15 cellular contexts compared by ENCODE assay signal in genomic region chr17:74288785-74289184, GRCh38. TPM values are rescaled to one million over a fixed set of nuclear protein-coding genes. Genes with fewer than 3 reads are reported as not detected.
A peak's percentile ranks its signal among the peaks of the same experiment; 100 is the strongest.
DNase-seq lines count a peak whose midpoint lies in the region; ATAC-seq and TF ChIP-seq lines count a peak whose summit lies in the region.
"Had no signal": no experiment of that assay in that cellular context is flagged by ENCODE, and none has a peak within 500 bp of the region (broad histone marks: within the 10 kb centered on the region; RNA-seq: fewer than 3 reads in every experiment).

No MANE protein-coding gene starts in this region.

- DNase-seq in activated CD4-positive, alpha-beta T cell treated with anti-CD3 and anti-CD28 coated beads, Interleukin-2, amount 10 ng/mL, durations not matched to agents 24 days and 14 days = peak; percentile 65
- DNase-seq in activated CD4-positive, alpha-beta T cell treated with anti-CD3 and anti-CD28 coated beads for 1 hour = no peak
- DNase-seq in Panc1 (ENCODE audit: low read depth, low spot score) = no peak
- no peak for DNase-seq in NCI-H187 treated with DMSO at 0.1 percent for 48 hours (lab: John Stamatoyannopoulos, UW)
- DNase-seq in hippocampal formation (lab: John Stamatoyannopoulos, UW) = no peak
- DNase-seq: adrenal gland, DND-41, heart right ventricle had no signal

- no peak overlapping the region for H3K4me3 Mint-ChIP-seq in activated CD4-positive, alpha-beta T cell treated with anti-CD3 and anti-CD28 coated beads, Interleukin-2, amount 10 ng/mL, durations not matched to agents 24 days and 14 days

- H3K27ac ChIP-seq in Panc1 (ENCODE audit: low read length) = no peak overlapping the region

- intact Hi-C loops in activated CD4-positive, alpha-beta T cell treated with anti-CD3 and anti-CD28 coated beads, Interleukin-2, amount 10 ng/mL, durations not matched to agents 24 days and 14 days (cut with micrococcal nuclease) = loop anchor here (10.0 kb wide), 2 partner anchors 226 to 456 kb away; partner anchors contain the start of gene NHERF1
- intact Hi-C loops in Panc1 (cut with micrococcal nuclease; ENCODE audit: unreplicated experiment) = no loop called here

- no peaks in the 10 kb centered on the region for H3K27me3 Mint-ChIP-seq in activated CD4-positive, alpha-beta T cell treated with anti-CD3 and anti-CD28 coated beads, Interleukin-2, amount 10 ng/mL, durations not matched to agents 24 days and 14 days

- POLR2A ChIA-PET in Panc1 (lab: Charles Lee) = no interaction called here

- BruUV-seq in Panc1 (replicated peaks; lab: Mats Ljungman, UMichigan) = no TSS peak

- peaks cover 31% of the 10 kb centered on the region for H3K4me1 Mint-ChIP-seq in activated CD4-positive, alpha-beta T cell treated with anti-CD3 and anti-CD28 coated beads, Interleukin-2, amount 10 ng/mL, durations not matched to agents 24 days and 14 days

- in situ Hi-C loops in Panc1 (cut with HindIII; ENCODE audit: low pct_unique_long_range_greater_than_20kb, low sequenced_read_pairs) = no loop called here

- H3K27me3 ChIP-seq in Panc1 (ENCODE audit: control insufficient read depth, insufficient read depth, low read length) = no peaks in the 10 kb centered on the region
- H3K27me3 ChIP-seq: adrenal gland, heart right ventricle had no signal

- CTCF ChIA-PET in Panc1 (lab: Charles Lee) = no interaction called here

- H3K9me3 ChIP-seq in Panc1 (ENCODE audit: control insufficient read depth, insufficient read depth, low read depth, low read length) = no peaks in the 10 kb centered on the region
- H3K9me3 ChIP-seq: adrenal gland, HAP-1, heart right ventricle had no signal

- no peaks in the 10 kb centered on the region; the same call in 1 of the 2 replicates for H3K4me1 ChIP-seq in Panc1 (ENCODE audit: control insufficient read depth, insufficient read depth, low read length)
- H3K4me1 ChIP-seq: adrenal gland, HAP-1 had no signal

- ATAC-seq in GM21619 (IDR thresholded peaks at IDR 0.05; ENCODE audit: unreplicated experiment) = peak; percentile 68
- peak; percentile 80 for ATAC-seq in Panc1
- peak; percentile 31 for ATAC-seq in esophagus mucosa
- no peak for ATAC-seq in GM21576 (IDR thresholded peaks at IDR 0.05; ENCODE audit: unreplicated experiment)

- H3K9me3 Mint-ChIP-seq in activated CD4-positive, alpha-beta T cell treated with anti-CD3 and anti-CD28 coated beads, Interleukin-2, amount 10 ng/mL, durations not matched to agents 24 days and 14 days = no peaks in the 10 kb centered on the region

- H3K36me3 Mint-ChIP-seq in activated CD4-positive, alpha-beta T cell treated with anti-CD3 and anti-CD28 coated beads, Interleukin-2, amount 10 ng/mL, durations not matched to agents 24 days and 14 days (ENCODE audit: low read depth) = no peaks in the 10 kb centered on the region

- no peak overlapping the region for H3K4me3 ChIP-seq in Panc1 (ENCODE audit: low read depth in 2 of 2, low read length in 2 of 2)
- H3K4me3 ChIP-seq: adrenal gland, HAP-1, heart right ventricle, lung had no signal

- no peaks in the 10 kb centered on the region for H3K36me3 ChIP-seq in Panc1 (ENCODE audit: control insufficient read depth, insufficient read depth, low read length)
- H3K36me3 ChIP-seq: adrenal gland, HAP-1, heart right ventricle had no signal

- H3K27ac Mint-ChIP-seq in activated CD4-positive, alpha-beta T cell treated with anti-CD3 and anti-CD28 coated beads, Interleukin-2, amount 10 ng/mL, durations not matched to agents 24 days and 14 days = peak overlapping the region; percentile 59

- no peak for TF ChIP-seq CTCF in Panc1 (IDR thresholded peaks at IDR 0.05)

RNA-seq across cellular contexts. Expression of gene DNAI2, which starts 14.8 kb away (rescaled TPM):
- total RNA-seq in activated CD4-positive, alpha-beta T cell treated with anti-CD3 and anti-CD28 coated beads, Interleukin-2, amount 10 ng/mL, durations not matched to agents 24 days and 14 days = 0.09 and 0.26 TPM in 2 replicates
- not detected for total RNA-seq in Panc1 (2021; ENCODE audit: unreplicated experiment)
- not detected for polyA plus RNA-seq in Panc1 (2012; ENCODE audit: insufficient read length)
- total RNA-seq in esophagus mucosa = not detected
- total RNA-seq: osteoblast, RPMI7951 had no signal
- polyA plus RNA-seq: heart right ventricle had no signal

RNA-seq across cellular contexts. Expression of gene KIF19, which starts 37.2 kb away (rescaled TPM):
- total RNA-seq in activated CD4-positive, alpha-beta T cell treated with anti-CD3 and anti-CD28 coated beads, Interleukin-2, amount 10 ng/mL, durations not matched to agents 24 days and 14 days = 0.09 and 0.23 TPM in 2 replicates
- total RNA-seq in Panc1 (2021; ENCODE audit: unreplicated experiment) (not detected), esophagus mucosa (0.16 TPM)
- not detected for polyA plus RNA-seq in Panc1 (2012; ENCODE audit: insufficient read length)
- total RNA-seq: osteoblast, RPMI7951 had no signal
